1 cellular context compared by ENCODE assay signal in the genomic region with DNA sequence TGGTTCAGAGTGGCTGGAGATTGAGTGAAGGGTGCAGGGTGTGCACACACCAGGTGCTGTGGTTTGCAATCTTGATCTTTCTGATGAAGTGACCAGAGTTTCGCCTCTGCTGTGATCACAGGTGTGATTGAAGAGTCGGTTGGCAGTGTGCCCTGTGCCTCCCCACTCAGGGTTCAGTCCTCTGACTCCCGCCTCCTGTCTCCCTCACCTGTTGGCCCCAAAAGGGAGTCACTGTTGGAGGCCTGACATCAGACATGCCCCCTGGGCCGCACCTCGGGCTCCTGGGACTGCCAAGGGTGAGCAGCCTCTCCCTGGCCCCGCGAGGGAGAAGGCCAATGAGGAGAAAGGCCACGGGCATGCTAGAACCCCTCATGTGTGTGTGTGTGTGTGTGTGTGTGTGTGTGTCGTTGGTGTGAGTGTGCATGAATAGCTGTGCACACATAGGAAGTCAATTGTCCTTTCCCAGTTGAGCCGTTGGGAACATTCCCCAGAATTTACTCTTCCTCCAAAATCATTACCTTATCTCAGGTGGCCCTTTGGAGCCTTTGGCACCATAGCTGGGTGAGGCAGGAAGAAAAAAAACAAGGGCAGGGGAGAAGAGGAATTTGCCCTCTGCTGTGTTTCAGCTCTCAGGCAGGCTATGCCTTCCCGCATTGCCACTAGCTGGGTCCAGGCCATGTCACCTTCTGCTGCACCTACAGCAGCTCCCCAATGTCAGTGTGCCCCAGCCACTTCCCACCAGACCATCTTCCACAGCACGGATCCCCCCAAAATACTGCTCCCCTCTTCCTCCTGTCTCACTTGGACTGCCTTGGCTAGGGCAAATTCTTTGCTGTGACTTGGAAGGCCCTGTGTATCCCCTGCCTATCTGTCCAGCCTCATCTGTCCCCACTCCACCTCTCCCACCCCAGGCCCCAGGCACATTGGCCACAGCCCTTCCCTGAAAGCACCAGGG.
TF ChIP-seq lines count a peak whose summit lies in the region.

No MANE protein-coding gene starts in this region.

TF ChIP-seq in HepG2, 621 proteins besides CTCF, POLR2A, EP300 and RAD21 (continued from another document):
- TF ChIP-seq, protein P1, sequence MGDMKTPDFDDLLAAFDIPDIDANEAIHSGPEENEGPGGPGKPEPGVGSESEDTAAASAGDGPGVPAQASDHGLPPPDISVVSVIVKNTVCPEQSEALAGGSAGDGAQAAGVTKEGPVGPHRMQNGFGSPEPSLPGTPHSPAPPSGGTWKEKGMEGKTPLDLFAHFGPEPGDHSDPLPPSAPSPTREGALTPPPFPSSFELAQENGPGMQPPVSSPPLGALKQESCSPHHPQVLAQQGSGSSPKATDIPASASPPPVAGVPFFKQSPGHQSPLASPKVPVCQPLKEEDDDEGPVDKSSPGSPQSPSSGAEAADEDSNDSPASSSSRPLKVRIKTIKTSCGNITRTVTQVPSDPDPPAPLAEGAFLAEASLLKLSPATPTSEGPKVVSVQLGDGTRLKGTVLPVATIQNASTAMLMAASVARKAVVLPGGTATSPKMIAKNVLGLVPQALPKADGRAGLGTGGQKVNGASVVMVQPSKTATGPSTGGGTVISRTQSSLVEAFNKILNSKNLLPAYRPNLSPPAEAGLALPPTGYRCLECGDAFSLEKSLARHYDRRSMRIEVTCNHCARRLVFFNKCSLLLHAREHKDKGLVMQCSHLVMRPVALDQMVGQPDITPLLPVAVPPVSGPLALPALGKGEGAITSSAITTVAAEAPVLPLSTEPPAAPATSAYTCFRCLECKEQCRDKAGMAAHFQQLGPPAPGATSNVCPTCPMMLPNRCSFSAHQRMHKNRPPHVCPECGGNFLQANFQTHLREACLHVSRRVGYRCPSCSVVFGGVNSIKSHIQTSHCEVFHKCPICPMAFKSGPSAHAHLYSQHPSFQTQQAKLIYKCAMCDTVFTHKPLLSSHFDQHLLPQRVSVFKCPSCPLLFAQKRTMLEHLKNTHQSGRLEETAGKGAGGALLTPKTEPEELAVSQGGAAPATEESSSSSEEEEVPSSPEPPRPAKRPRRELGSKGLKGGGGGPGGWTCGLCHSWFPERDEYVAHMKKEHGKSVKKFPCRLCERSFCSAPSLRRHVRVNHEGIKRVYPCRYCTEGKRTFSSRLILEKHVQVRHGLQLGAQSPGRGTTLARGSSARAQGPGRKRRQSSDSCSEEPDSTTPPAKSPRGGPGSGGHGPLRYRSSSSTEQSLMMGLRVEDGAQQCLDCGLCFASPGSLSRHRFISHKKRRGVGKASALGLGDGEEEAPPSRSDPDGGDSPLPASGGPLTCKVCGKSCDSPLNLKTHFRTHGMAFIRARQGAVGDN (CRISPR knock-in tag; IDR thresholded peaks at IDR 0.05): peak; percentile 45
- TF ChIP-seq, protein P2, sequence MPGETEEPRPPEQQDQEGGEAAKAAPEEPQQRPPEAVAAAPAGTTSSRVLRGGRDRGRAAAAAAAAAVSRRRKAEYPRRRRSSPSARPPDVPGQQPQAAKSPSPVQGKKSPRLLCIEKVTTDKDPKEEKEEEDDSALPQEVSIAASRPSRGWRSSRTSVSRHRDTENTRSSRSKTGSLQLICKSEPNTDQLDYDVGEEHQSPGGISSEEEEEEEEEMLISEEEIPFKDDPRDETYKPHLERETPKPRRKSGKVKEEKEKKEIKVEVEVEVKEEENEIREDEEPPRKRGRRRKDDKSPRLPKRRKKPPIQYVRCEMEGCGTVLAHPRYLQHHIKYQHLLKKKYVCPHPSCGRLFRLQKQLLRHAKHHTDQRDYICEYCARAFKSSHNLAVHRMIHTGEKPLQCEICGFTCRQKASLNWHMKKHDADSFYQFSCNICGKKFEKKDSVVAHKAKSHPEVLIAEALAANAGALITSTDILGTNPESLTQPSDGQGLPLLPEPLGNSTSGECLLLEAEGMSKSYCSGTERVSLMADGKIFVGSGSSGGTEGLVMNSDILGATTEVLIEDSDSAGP (CRISPR knock-in tag; IDR thresholded peaks at IDR 0.05; ENCODE audit: borderline replicate concordance): peak; percentile 27; the same call in 1 of the 2 replicates
- TF ChIP-seq, protein P3, sequence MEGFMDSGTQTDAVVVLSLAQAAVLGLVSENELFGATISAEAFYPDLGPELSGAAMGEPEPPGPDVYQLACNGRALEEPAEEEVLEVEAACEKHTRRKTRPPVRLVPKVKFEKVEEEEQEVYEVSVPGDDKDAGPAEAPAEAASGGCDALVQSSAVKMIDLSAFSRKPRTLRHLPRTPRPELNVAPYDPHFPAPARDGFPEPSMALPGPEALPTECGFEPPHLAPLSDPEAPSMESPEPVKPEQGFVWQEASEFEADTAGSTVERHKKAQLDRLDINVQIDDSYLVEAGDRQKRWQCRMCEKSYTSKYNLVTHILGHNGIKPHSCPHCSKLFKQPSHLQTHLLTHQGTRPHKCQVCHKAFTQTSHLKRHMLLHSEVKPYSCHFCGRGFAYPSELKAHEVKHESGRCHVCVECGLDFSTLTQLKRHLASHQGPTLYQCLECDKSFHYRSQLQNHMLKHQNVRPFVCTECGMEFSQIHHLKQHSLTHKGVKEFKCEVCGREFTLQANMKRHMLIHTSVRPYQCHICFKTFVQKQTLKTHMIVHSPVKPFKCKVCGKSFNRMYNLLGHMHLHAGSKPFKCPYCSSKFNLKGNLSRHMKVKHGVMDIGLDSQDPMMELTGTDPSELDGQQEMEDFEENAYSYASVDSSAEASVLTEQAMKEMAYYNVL (CRISPR knock-in tag; IDR thresholded peaks at IDR 0.05; ENCODE audit: borderline replicate concordance): 0 out of 2 replicates have a peak, but pooled peaks have one; percentile 38
- TF ChIP-seq ESRRA (CRISPR knock-in tag; IDR thresholded peaks at IDR 0.05; ENCODE audit: low read depth) (no peak), ZSCAN25 (CRISPR knock-in tag; IDR thresholded peaks at IDR 0.05) (0 out of 2 replicates have a peak, but pooled peaks have one; percentile 37), HNRNPL (IDR thresholded peaks at IDR 0.05; ENCODE audit: low read depth, low read length) (0 out of 2 replicates have a peak, but pooled peaks have one; percentile 31), ZNF292 (CRISPR knock-in tag; IDR thresholded peaks at IDR 0.05; ENCODE audit: borderline replicate concordance, low read depth) (peak; percentile 17; the same call in 1 of the 2 replicates), ZFP62 (CRISPR knock-in tag; IDR thresholded peaks at IDR 0.05) (0 out of 2 replicates have a peak, but pooled peaks have one; percentile 68)
- TF ChIP-seq, protein P4, sequence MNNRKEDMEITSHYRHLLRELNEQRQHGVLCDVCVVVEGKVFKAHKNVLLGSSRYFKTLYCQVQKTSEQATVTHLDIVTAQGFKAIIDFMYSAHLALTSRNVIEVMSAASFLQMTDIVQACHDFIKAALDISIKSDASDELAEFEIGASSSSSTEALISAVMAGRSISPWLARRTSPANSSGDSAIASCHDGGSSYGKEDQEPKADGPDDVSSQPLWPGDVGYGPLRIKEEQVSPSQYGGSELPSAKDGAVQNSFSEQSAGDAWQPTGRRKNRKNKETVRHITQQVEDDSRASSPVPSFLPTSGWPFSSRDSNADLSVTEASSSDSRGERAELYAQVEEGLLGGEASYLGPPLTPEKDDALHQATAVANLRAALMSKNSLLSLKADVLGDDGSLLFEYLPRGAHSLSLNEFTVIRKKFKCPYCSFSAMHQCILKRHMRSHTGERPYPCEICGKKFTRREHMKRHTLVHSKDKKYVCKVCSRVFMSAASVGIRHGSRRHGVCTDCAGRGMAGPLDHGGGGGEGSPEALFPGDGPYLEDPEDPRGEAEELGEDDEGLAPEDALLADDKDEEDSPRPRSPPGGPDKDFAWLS (CRISPR knock-in tag; IDR thresholded peaks at IDR 0.05; ENCODE audit: borderline replicate concordance): no peak
- TF ChIP-seq, protein P5, sequence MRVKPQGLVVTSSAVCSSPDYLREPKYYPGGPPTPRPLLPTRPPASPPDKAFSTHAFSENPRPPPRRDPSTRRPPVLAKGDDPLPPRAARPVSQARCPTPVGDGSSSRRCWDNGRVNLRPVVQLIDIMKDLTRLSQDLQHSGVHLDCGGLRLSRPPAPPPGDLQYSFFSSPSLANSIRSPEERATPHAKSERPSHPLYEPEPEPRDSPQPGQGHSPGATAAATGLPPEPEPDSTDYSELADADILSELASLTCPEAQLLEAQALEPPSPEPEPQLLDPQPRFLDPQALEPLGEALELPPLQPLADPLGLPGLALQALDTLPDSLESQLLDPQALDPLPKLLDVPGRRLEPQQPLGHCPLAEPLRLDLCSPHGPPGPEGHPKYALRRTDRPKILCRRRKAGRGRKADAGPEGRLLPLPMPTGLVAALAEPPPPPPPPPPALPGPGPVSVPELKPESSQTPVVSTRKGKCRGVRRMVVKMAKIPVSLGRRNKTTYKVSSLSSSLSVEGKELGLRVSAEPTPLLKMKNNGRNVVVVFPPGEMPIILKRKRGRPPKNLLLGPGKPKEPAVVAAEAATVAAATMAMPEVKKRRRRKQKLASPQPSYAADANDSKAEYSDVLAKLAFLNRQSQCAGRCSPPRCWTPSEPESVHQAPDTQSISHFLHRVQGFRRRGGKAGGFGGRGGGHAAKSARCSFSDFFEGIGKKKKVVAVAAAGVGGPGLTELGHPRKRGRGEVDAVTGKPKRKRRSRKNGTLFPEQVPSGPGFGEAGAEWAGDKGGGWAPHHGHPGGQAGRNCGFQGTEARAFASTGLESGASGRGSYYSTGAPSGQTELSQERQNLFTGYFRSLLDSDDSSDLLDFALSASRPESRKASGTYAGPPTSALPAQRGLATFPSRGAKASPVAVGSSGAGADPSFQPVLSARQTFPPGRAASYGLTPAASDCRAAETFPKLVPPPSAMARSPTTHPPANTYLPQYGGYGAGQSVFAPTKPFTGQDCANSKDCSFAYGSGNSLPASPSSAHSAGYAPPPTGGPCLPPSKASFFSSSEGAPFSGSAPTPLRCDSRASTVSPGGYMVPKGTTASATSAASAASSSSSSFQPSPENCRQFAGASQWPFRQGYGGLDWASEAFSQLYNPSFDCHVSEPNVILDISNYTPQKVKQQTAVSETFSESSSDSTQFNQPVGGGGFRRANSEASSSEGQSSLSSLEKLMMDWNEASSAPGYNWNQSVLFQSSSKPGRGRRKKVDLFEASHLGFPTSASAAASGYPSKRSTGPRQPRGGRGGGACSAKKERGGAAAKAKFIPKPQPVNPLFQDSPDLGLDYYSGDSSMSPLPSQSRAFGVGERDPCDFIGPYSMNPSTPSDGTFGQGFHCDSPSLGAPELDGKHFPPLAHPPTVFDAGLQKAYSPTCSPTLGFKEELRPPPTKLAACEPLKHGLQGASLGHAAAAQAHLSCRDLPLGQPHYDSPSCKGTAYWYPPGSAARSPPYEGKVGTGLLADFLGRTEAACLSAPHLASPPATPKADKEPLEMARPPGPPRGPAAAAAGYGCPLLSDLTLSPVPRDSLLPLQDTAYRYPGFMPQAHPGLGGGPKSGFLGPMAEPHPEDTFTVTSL (CRISPR knock-in tag; IDR thresholded peaks at IDR 0.05; ENCODE audit: borderline replicate concordance): 0 out of 2 replicates have a peak, but pooled peaks have one; percentile 25
- TF ChIP-seq, protein P6, sequence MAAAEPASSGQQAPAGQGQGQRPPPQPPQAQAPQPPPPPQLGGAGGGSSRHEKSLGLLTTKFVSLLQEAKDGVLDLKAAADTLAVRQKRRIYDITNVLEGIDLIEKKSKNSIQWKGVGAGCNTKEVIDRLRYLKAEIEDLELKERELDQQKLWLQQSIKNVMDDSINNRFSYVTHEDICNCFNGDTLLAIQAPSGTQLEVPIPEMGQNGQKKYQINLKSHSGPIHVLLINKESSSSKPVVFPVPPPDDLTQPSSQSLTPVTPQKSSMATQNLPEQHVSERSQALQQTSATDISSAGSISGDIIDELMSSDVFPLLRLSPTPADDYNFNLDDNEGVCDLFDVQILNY (CRISPR knock-in tag; conservative IDR thresholded peaks at IDR 0.05): no peak
TF ChIP-seq in HepG2: peak in this region for 11.
